ENCODE assay signal across 23 cellular contexts in genomic region chr7:94253696-94254095, GRCh38.
"Had no signal": no experiment of that assay in that cellular context is flagged by ENCODE, and none has a peak within 500 bp of the region (broad histone marks: within the 10 kb centered on the region; RNA-seq: fewer than 3 reads in every experiment).

No MANE protein-coding gene starts in this region.

- DNase-seq: activated CD4-positive, alpha-beta T cell treated with anti-CD3 and anti-CD28 coated beads for 4 hours; activated CD8-positive, alpha-beta T cell treated with anti-CD3 and anti-CD28 coated beads, Interleukin-2, amount 10 ng/mL, durations not matched to agents 7 days and 5 days; activated effector memory CD4-positive, alpha-beta T cell treated with Interleukin-2 at 50 U/mL for 16 hours; activated naive CD4-positive, alpha-beta T cell; activated naive CD8-positive, alpha-beta T cell treated with anti-CD3 and anti-CD28 coated beads, Interleukin-2, amount 50 U/mL, for 24 hours; activated T-cell treated with anti-CD3 and anti-CD28 coated beads, Interleukin-2, amount 50 U/mL, for 24 hours; amniotic stem cell; KG1; NCI-H1092; NCI-H2029; NCI-H2107; NCI-H510A treated with DMSO at 0.1 percent for 48 hours; NK-92 treated with Interleukin-12 subunit alpha and Interleukin-12 subunit beta, amount 100 ng/mL, for 24 hours; Peyer's patch; Right ventricle myocardium superior had no signal

- H3K36me3 Mint-ChIP-seq: activated naive CD4-positive, alpha-beta T cell treated with anti-CD3 and anti-CD28 coated beads, Interleukin-2, amount 50 U/mL, for 72 hours; brain had no signal

- H3K4me3 ChIP-seq: Peyer's patch, SJSA1 had no signal

- H3K4me3 Mint-ChIP-seq: activated CD8-positive, alpha-beta T cell treated with anti-CD3 and anti-CD28 coated beads, Interleukin-2, amount 10 ng/mL, durations not matched to agents 7 days and 5 days; activated naive CD8-positive, alpha-beta T cell treated with anti-CD3 and anti-CD28 coated beads, Interleukin-2, amount 50 U/mL, for 24 hours; activated T-cell treated with anti-CD3 and anti-CD28 coated beads, Interleukin-2, amount 50 U/mL, for 24 hours; activated T-helper 1 cell treated with anti-CD3 and anti-CD28 coated beads, Interleukin-12 subunit alpha, Interleukin-12 subunit beta, Interleukin-2, Interleukin-4 antibody, amounts not matched to agents 30 ng/mL and 10 ng/mL and 1 ng/mL, durations not matched to agents 14 hours and 24 hours and 36 hours; brain; central memory CD8-positive, alpha-beta T cell; T-helper 1 cell treated with Interleukin-12 subunit alpha and Interleukin-12 subunit beta and Interleukin-4 antibody, amounts not matched to agents 30 μg/mL and 1 μg/mL, for 36 hours had no signal

- H3K27me3 Mint-ChIP-seq: activated T-cell treated with anti-CD3 and anti-CD28 coated beads, Interleukin-2, amount 50 U/mL, for 24 hours; brain; central memory CD8-positive, alpha-beta T cell had no signal

- H3K9me3 Mint-ChIP-seq: activated naive CD4-positive, alpha-beta T cell treated with anti-CD3 and anti-CD28 coated beads, Interleukin-2, amount 50 U/mL, for 72 hours; activated naive CD8-positive, alpha-beta T cell treated with anti-CD3 and anti-CD28 coated beads, Interleukin-2, amount 50 U/mL, for 24 hours; activated T-cell treated with anti-CD3 and anti-CD28 coated beads, Interleukin-2, amount 50 U/mL, for 24 hours; activated T-helper 1 cell treated with anti-CD3 and anti-CD28 coated beads, Interleukin-12 subunit alpha, Interleukin-12 subunit beta, Interleukin-2, Interleukin-4 antibody, amounts not matched to agents 30 ng/mL and 10 ng/mL and 1 ng/mL, durations not matched to agents 14 hours and 24 hours and 36 hours; brain; central memory CD8-positive, alpha-beta T cell; T-helper 1 cell treated with Interleukin-12 subunit alpha and Interleukin-12 subunit beta and Interleukin-4 antibody, amounts not matched to agents 30 μg/mL and 1 μg/mL, for 36 hours had no signal

- H3K4me1 Mint-ChIP-seq: activated naive CD8-positive, alpha-beta T cell treated with anti-CD3 and anti-CD28 coated beads, Interleukin-2, amount 50 U/mL, for 24 hours; central memory CD8-positive, alpha-beta T cell had no signal

- H3K27ac Mint-ChIP-seq: activated CD8-positive, alpha-beta T cell treated with anti-CD3 and anti-CD28 coated beads, Interleukin-2, amount 10 ng/mL, durations not matched to agents 7 days and 5 days; activated naive CD4-positive, alpha-beta T cell treated with anti-CD3 and anti-CD28 coated beads, Interleukin-2, amount 50 U/mL, for 72 hours; activated naive CD8-positive, alpha-beta T cell treated with anti-CD3 and anti-CD28 coated beads, Interleukin-2, amount 50 U/mL, for 24 hours; activated T-cell treated with anti-CD3 and anti-CD28 coated beads, Interleukin-2, amount 50 U/mL, for 24 hours; activated T-helper 1 cell treated with anti-CD3 and anti-CD28 coated beads, Interleukin-12 subunit alpha, Interleukin-12 subunit beta, Interleukin-2, Interleukin-4 antibody, amounts not matched to agents 30 ng/mL and 10 ng/mL and 1 ng/mL, durations not matched to agents 14 hours and 24 hours and 36 hours; T-helper 1 cell treated with Interleukin-12 subunit alpha and Interleukin-12 subunit beta and Interleukin-4 antibody, amounts not matched to agents 30 μg/mL and 1 μg/mL, for 36 hours had no signal

- ATAC-seq: activated CD4-positive, CD25-positive, alpha-beta regulatory T cell treated with anti-CD3 and anti-CD28 coated beads, Interleukin-2, amount 50 U/mL, for 24 hours; activated CD8-positive, alpha-beta T cell treated with anti-CD3 and anti-CD28 coated beads, Interleukin-2, amount 10 ng/mL, durations not matched to agents 7 days and 5 days; activated naive CD4-positive, alpha-beta T cell treated with anti-CD3 and anti-CD28 coated beads, Interleukin-2, amount 50 U/mL, for 72 hours; activated naive CD8-positive, alpha-beta T cell treated with anti-CD3 and anti-CD28 coated beads, Interleukin-2, amount 50 U/mL, for 24 hours; SK-N-SH treated with all-trans-retinoic acid at 6 μM for 48 hours had no signal
